In the genomic region with DNA sequence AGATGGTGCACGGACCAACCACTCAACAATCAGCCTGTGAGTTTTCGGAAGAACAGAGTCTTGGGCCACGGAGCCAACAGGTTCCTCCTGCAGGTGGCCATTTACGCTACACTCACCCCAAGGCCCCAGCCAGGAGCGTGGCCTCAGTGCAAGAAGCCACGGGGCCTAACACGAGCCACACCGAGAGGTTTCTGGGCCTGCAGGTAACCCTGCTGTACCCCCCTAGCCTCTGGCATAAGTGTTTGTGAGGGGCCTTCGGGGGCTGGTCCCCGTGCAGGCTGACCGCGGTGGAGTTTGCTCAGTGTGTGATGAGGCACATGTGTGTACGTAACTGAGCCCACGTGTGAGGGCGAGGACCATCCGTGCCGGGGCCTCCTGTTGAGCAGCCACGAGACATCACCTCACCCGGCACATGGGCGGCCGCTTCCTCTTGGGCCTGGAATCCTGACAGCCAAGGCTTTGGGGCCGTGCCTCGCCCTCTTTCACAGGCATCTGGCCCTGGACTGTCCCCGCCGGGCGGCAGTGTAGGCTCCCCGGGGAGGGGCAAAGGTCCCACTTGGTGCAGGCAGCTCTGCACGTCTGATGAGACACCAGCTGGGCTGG, we compare ENCODE assay signal across 10 cellular contexts.
DNase-seq lines count a peak whose midpoint lies in the region; FAIRE-seq and TF ChIP-seq lines count a peak whose summit lies in the region.
"Had no signal": no experiment of that assay in that cellular context is flagged by ENCODE, and none has a peak within 500 bp of the region (broad histone marks: within the 10 kb centered on the region; RNA-seq: fewer than 3 reads in every experiment).

No MANE protein-coding gene starts in this region.

- H3K27ac ChIP-seq in Peyer's patch: peak overlapping the region; percentile 54 to 71 (median 60)
- H3K27ac ChIP-seq: C4-2B, epithelial cell of prostate had no signal

- no peaks in the 10 kb centered on the region for H3K36me3 ChIP-seq in Peyer's patch

- peak overlapping the region; percentile 94 for H3K27ac Mint-ChIP-seq in activated naive CD4-positive, alpha-beta T cell treated with anti-CD3 and anti-CD28 coated beads, Interleukin-2, amount 10 ng/mL, durations not matched to agents 7 days and 5 days

- H3K4me1 Mint-ChIP-seq in activated naive CD4-positive, alpha-beta T cell treated with anti-CD3 and anti-CD28 coated beads, Interleukin-2, amount 10 ng/mL, durations not matched to agents 7 days and 5 days: peaks cover 41% of the 10 kb centered on the region

- CTCF ChIA-PET in activated naive CD4-positive, alpha-beta T cell treated with anti-CD3 and anti-CD28 coated beads, Interleukin-2, amount 10 ng/mL, durations not matched to agents 7 days and 5 days (lab: Charles Lee): no interaction called here

- H3K4me3 Mint-ChIP-seq in activated naive CD4-positive, alpha-beta T cell treated with anti-CD3 and anti-CD28 coated beads, Interleukin-2, amount 10 ng/mL, durations not matched to agents 7 days and 5 days: peak overlapping the region; percentile 77

- peak overlapping the region; percentile 31 to 35 (median 34) for H3K4me3 ChIP-seq in Peyer's patch

- peak; percentile 30 for DNase-seq in activated naive CD4-positive, alpha-beta T cell treated with anti-CD3 and anti-CD28 coated beads, Interleukin-2, amount 10 ng/mL, durations not matched to agents 7 days and 5 days
- DNase-seq in activated naive CD4-positive, alpha-beta T cell (lab: John Stamatoyannopoulos, UW): no peak
- DNase-seq in Peyer's patch (peak; percentile 31 to 65 (median 52)), islet precursor cell (peak; percentile 49), urothelium cell line (ENCODE audit: low spot score) (peak; percentile 27), middle frontal gyrus (ENCODE audit: extremely low spot score, low spot score) (no peak), NCI-H1436 treated with DMSO at 0.1 percent for 48 hours (lab: John Stamatoyannopoulos, UW) (no peak), GM19238 (ENCODE audit: insufficient read length, low spot score) (no peak)

- H3K9me3 Mint-ChIP-seq in activated naive CD4-positive, alpha-beta T cell treated with anti-CD3 and anti-CD28 coated beads, Interleukin-2, amount 10 ng/mL, durations not matched to agents 7 days and 5 days: no peaks in the 10 kb centered on the region

- H3K27me3 Mint-ChIP-seq in activated naive CD4-positive, alpha-beta T cell treated with anti-CD3 and anti-CD28 coated beads, Interleukin-2, amount 10 ng/mL, durations not matched to agents 7 days and 5 days: no peaks in the 10 kb centered on the region

- TF ChIP-seq POLR2A in Peyer's patch (IDR thresholded peaks at IDR 0.05): no peak

- TF ChIP-seq CTCF in Peyer's patch (IDR thresholded peaks at IDR 0.05): no peak

- H3K36me3 Mint-ChIP-seq in activated naive CD4-positive, alpha-beta T cell treated with anti-CD3 and anti-CD28 coated beads, Interleukin-2, amount 10 ng/mL, durations not matched to agents 7 days and 5 days: peaks cover 5% of the 10 kb centered on the region

- no peak for FAIRE-seq in urothelium cell line (lab: Jason Lieb, UNC)

- H3K4me1 ChIP-seq in Peyer's patch: peaks cover 0 to 15% (median 9%) of the 10 kb centered on the region in 4 donors

- no peaks in the 10 kb centered on the region for H3K9me3 ChIP-seq in Peyer's patch

- H3K27me3 ChIP-seq in Peyer's patch: no peaks in the 10 kb centered on the region

Comparison
In these comparisons a context has a peak if more than half of its experiments do, and no peak if none do; other contexts are left out.
1. DNase-seq: peak in activated naive CD4-positive, alpha-beta T cell treated with anti-CD3 and anti-CD28 coated beads, Interleukin-2, amount 10 ng/mL, durations not matched to agents 7 days and 5 days (single experiment), Peyer's patch (3 of 3), islet precursor cell (single experiment) and urothelium cell line (single experiment); none in activated naive CD4-positive, alpha-beta T cell (0 of 4), middle frontal gyrus (single experiment), NCI-H1436 treated with DMSO at 0.1 percent for 48 hours (single experiment) and GM19238 (single experiment).